In genomic region chr10:56823849-56824248, GRCh38 we compare ENCODE assay signal across 9 cellular contexts.
A peak's percentile ranks its signal among the peaks of the same experiment; 100 is the strongest.
DNase-seq lines count a peak whose midpoint lies in the region; ATAC-seq, FAIRE-seq and TF ChIP-seq lines count a peak whose summit lies in the region.
"Had no signal": no experiment of that assay in that cellular context is flagged by ENCODE, and none has a peak within 500 bp of the region (broad histone marks: within the 10 kb centered on the region; RNA-seq: fewer than 3 reads in every experiment).

No MANE protein-coding gene starts in this region.

- peak; percentile 64 for DNase-seq in OCI-LY7 (ENCODE audit: low spot score)
- peak; percentile 2 for DNase-seq in HepG2 (ENCODE audit: low spot score)
- no peak for DNase-seq in activated effector memory CD4-positive, alpha-beta T cell treated with anti-CD3 and anti-CD28 coated beads, Interleukin-2, amount 50 U/mL, for 16 hours
- no peak for DNase-seq in activated CD4-positive, CD25-positive, alpha-beta regulatory T cell treated with anti-CD3 and anti-CD28 coated beads, Interleukin-2, amount 50 U/mL, for 72 hours
- DNase-seq in esophagus squamous epithelium (lab: John Stamatoyannopoulos, UW), result no peak
- DNase-seq in CD8-positive, alpha-beta T cell, result no peak

- H3K27ac ChIP-seq in OCI-LY7 (ENCODE audit: low read depth, low read length, poor library complexity, severe bottlenecking) (no peak overlapping the region), HepG2 (ENCODE audit: extremely low read length, insufficient read depth, low read length) (no peak overlapping the region), esophagus squamous epithelium (no peak overlapping the region)
- H3K27ac ChIP-seq in CD8-positive, alpha-beta T cell (ENCODE audit: low read depth, low read length), result no peak overlapping the region
- H3K27ac ChIP-seq: epithelial cell of prostate had no signal

- H3K4me3 Mint-ChIP-seq in CD8-positive, alpha-beta T cell, result no peak overlapping the region

- TF ChIP-seq CTCF in OCI-LY7 (conservative IDR thresholded peaks at IDR 0.05; ENCODE audit: low read length), result peak; percentile 84
- TF ChIP-seq CTCF in HepG2 (CRISPR knock-in tag; IDR thresholded peaks at IDR 0.05), result peak; percentile 39
- no peak for TF ChIP-seq CTCF in esophagus squamous epithelium (IDR thresholded peaks at IDR 0.05)
- no peak for TF ChIP-seq CTCF in CD8-positive, alpha-beta T cell (IDR thresholded peaks at IDR 0.05)

- H3K4me1 Mint-ChIP-seq in CD8-positive, alpha-beta T cell (ENCODE audit: low read depth), result no peaks in the 10 kb centered on the region

- CTCF ChIA-PET in OCI-LY7 (lab: Charles Lee; ENCODE audit: unreplicated experiment), result no interaction called here
- CTCF ChIA-PET in HepG2 (lab: Yijun Ruan, JAX; ENCODE audit: low intra/inter-chr PET ratio, low total read pairs), result no interaction called here
- CTCF ChIA-PET in CD8-positive, alpha-beta T cell (lab: Charles Lee), result no interaction called here

- H3K36me3 Mint-ChIP-seq in CD8-positive, alpha-beta T cell, result no peaks in the 10 kb centered on the region

- no peak overlapping the region for H3K27ac Mint-ChIP-seq in CD8-positive, alpha-beta T cell

- FAIRE-seq in HepG2 (lab: Jason Lieb, UNC), result peak; percentile 23

- H2AFZ ChIP-seq in OCI-LY7 (ENCODE audit: low read length) (no peak overlapping the region), HepG2 (ENCODE audit: low read length) (no peak overlapping the region)

- H3K36me3 ChIP-seq in OCI-LY7 (ENCODE audit: insufficient read depth, low read length), result peaks cover 9% of the 10 kb centered on the region; the same call in 1 of the 2 replicates
- no peaks in the 10 kb centered on the region for H3K36me3 ChIP-seq in HepG2 (replicated peaks in 1 of 2; ENCODE audit: control insufficient read depth in 1 of 2, insufficient read depth in 2 of 2, low read length in 2 of 2)
- H3K36me3 ChIP-seq in esophagus squamous epithelium, result no peaks in the 10 kb centered on the region
- H3K36me3 ChIP-seq in CD8-positive, alpha-beta T cell (ENCODE audit: insufficient read depth, low read length), result no peaks in the 10 kb centered on the region

- H3K27me3 ChIP-seq in HepG2 (ENCODE audit: control insufficient read depth in 1 of 2, insufficient read depth in 2 of 2, low read length in 2 of 2) (no peaks in the 10 kb centered on the region), esophagus squamous epithelium (no peaks in the 10 kb centered on the region)
- no peaks in the 10 kb centered on the region for H3K27me3 ChIP-seq in CD8-positive, alpha-beta T cell (ENCODE audit: insufficient read depth, low read length)

- TF ChIP-seq POLR2A in HepG2 (IDR thresholded peaks at IDR 0.05; ENCODE audit: insufficient read depth in 1 of 2, low read depth in 2 of 2, low read length in 2 of 2), result no peak
- TF ChIP-seq POLR2A in esophagus squamous epithelium (IDR thresholded peaks at IDR 0.05), result no peak

- intact Hi-C loops in OCI-LY7 (cut with micrococcal nuclease; ENCODE audit: unreplicated experiment) (loop anchor here (1.0 to 5.0 kb wide), 2 partner anchors 190 to 357 kb away; no protein-coding TSS in a partner anchor), HepG2 (cut with micrococcal nuclease; ENCODE audit: unreplicated experiment) (no loop called here), esophagus squamous epithelium (cut with DNase I) (no loop called here)
- intact Hi-C loops in CD8-positive, alpha-beta T cell (cut with DNase I, micrococcal nuclease), result no loop called here

- H4K20me1 ChIP-seq in OCI-LY7 (ENCODE audit: insufficient read depth, low read length) (no peaks in the 10 kb centered on the region), HepG2 (ENCODE audit: insufficient read depth, low read length) (no peaks in the 10 kb centered on the region)

- 0% methylated on average over 1 of the region's 1 CpG for WGBS in HepG2 (ENCODE audit: low lambda C conversion rate)
- 17 to 25% methylated on average over 1 of the region's 1 CpG for WGBS in esophagus squamous epithelium, 2 donors

- H3K9ac ChIP-seq in HepG2 (ENCODE audit: insufficient read depth, low read depth, low read length), result no peak overlapping the region

- H3K4me3 ChIP-seq in OCI-LY7 (ENCODE audit: low read depth, low read length, poor library complexity, severe bottlenecking) (no peak overlapping the region), HepG2 (replicated peaks in 1 of 3; ENCODE audit: insufficient read depth in 1 of 3, low read depth in 2 of 3, low read length in 3 of 3) (no peak overlapping the region), esophagus squamous epithelium (no peak overlapping the region)
- H3K4me3 ChIP-seq in CD8-positive, alpha-beta T cell (ENCODE audit: low read depth, low read length), result no peak overlapping the region

- H3K9me3 Mint-ChIP-seq in CD8-positive, alpha-beta T cell, result peaks cover 34% of the 10 kb centered on the region

- H3K4me1 ChIP-seq in OCI-LY7 (ENCODE audit: insufficient read depth, low read length, poor library complexity, severe bottlenecking) (peaks cover 3% of the 10 kb centered on the region), HepG2 (ENCODE audit: insufficient read depth, low read length) (no peaks in the 10 kb centered on the region), esophagus squamous epithelium (no peaks in the 10 kb centered on the region)
- H3K4me1 ChIP-seq in CD8-positive, alpha-beta T cell (ENCODE audit: insufficient read depth, low read length), result no peaks in the 10 kb centered on the region

- ATAC-seq in GM18499 (IDR thresholded peaks at IDR 0.05; ENCODE audit: insufficient read depth, unreplicated experiment) (peak; percentile 55), HG02588 (IDR thresholded peaks at IDR 0.05; ENCODE audit: unreplicated experiment) (peak; percentile 75), HepG2 (no peak)
- no peak for ATAC-seq in CD8-positive, alpha-beta T cell

- POLR2A ChIA-PET in OCI-LY7 (lab: Charles Lee) (no interaction called here), HepG2 (lab: Yijun Ruan, JAX) (no interaction called here)
- POLR2A ChIA-PET in CD8-positive, alpha-beta T cell (lab: Charles Lee), result no interaction called here

- no peaks in the 10 kb centered on the region for H3K79me2 ChIP-seq in OCI-LY7 (ENCODE audit: insufficient read depth, low read depth, low read length)
- no peaks in the 10 kb centered on the region for H3K79me2 ChIP-seq in HepG2 (ENCODE audit: insufficient read depth, low read length)

- in situ Hi-C loops in HepG2 (cut with HindIII; ENCODE audit: extremely low pct_ligation_motif_present, low pct_unique_long_range_greater_than_20kb), result no loop called here

- TF ChIP-seq EP300 in HepG2 (IDR thresholded peaks at IDR 0.05; ENCODE audit: low read depth in 2 of 2, low read length in 2 of 2) (no peak), HepG2 (CRISPR knock-in tag; IDR thresholded peaks at IDR 0.05; ENCODE audit: borderline replicate concordance) (no peak)

- no TSS peak for BruUV-seq in OCI-LY7 (replicated peaks; lab: Mats Ljungman, UMichigan)
- BruUV-seq in HepG2 (replicated peaks; lab: Mats Ljungman, UMichigan), result no TSS peak

- H3K9me2 ChIP-seq in OCI-LY7 (ENCODE audit: insufficient read depth, low read length), result no peaks in the 10 kb centered on the region

- no peak for TF ChIP-seq RAD21 in HepG2 (CRISPR knock-in tag; IDR thresholded peaks at IDR 0.05)

- H3K4me2 ChIP-seq in OCI-LY7 (ENCODE audit: low read length) (no peak overlapping the region), HepG2 (ENCODE audit: low read depth, low read length) (no peak overlapping the region)

- H3K27me3 Mint-ChIP-seq in CD8-positive, alpha-beta T cell (ENCODE audit: low read depth), result no peaks in the 10 kb centered on the region

- H3K9me3 ChIP-seq in OCI-LY7 (ENCODE audit: low read length) (peaks cover 49% of the 10 kb centered on the region; the same call in 1 of the 2 replicates), HepG2 (ENCODE audit: low read length) (peaks cover 33% of the 10 kb centered on the region), esophagus squamous epithelium (peaks cover 0 to 28% (median 5%) of the 10 kb centered on the region in 3 donors)
- no peaks in the 10 kb centered on the region for H3K9me3 ChIP-seq in CD8-positive, alpha-beta T cell (ENCODE audit: low read length)

TF ChIP-seq in HepG2, 621 proteins besides CTCF, POLR2A, EP300 and RAD21:
- no peak for TF ChIP-seq ZNF564 (CRISPR knock-in tag; IDR thresholded peaks at IDR 0.05)
- TF ChIP-seq NFE2L1 (CRISPR knock-in tag; IDR thresholded peaks at IDR 0.05; ENCODE audit: borderline replicate concordance), result no peak
- no peak for TF ChIP-seq ISX (CRISPR knock-in tag; conservative IDR thresholded peaks at IDR 0.05)
- TF ChIP-seq STAG1 (CRISPR knock-in tag; IDR thresholded peaks at IDR 0.05), result peak; percentile 17; the same call in 1 of the 2 replicates
- TF ChIP-seq ZNF333 (CRISPR knock-in tag; IDR thresholded peaks at IDR 0.05; ENCODE audit: borderline replicate concordance), result no peak
- no peak for TF ChIP-seq CHD4 (IDR thresholded peaks at IDR 0.05; ENCODE audit: borderline replicate concordance, low read length)
- TF ChIP-seq NFYB (CRISPR knock-in tag; IDR thresholded peaks at IDR 0.05), result no peak
- no peak for TF ChIP-seq ATF5 (CRISPR knock-in tag; IDR thresholded peaks at IDR 0.05; ENCODE audit: low read depth)

Comparison
In these comparisons a context has a peak if more than half of its experiments do, and no peak if none do; other contexts are left out.
1. ATAC-seq: peak in GM18499 (single experiment) and HG02588 (single experiment); none in HepG2 (single experiment) and CD8-positive, alpha-beta T cell (single experiment).
2. DNase-seq: peak in OCI-LY7 (single experiment) and HepG2 (single experiment); none in activated effector memory CD4-positive, alpha-beta T cell treated with anti-CD3 and anti-CD28 coated beads, Interleukin-2, amount 50 U/mL, for 16 hours (single experiment), activated CD4-positive, CD25-positive, alpha-beta regulatory T cell treated with anti-CD3 and anti-CD28 coated beads, Interleukin-2, amount 50 U/mL, for 72 hours (single experiment), esophagus squamous epithelium (single experiment) and CD8-positive, alpha-beta T cell (0 of 7).
3. CTCF ChIP-seq: peak in OCI-LY7 (single experiment) and HepG2 (single experiment); none in esophagus squamous epithelium (0 of 6) and CD8-positive, alpha-beta T cell (single experiment).